Comparison of ENCODE assay signal across 11 cellular contexts in the genomic region with DNA sequence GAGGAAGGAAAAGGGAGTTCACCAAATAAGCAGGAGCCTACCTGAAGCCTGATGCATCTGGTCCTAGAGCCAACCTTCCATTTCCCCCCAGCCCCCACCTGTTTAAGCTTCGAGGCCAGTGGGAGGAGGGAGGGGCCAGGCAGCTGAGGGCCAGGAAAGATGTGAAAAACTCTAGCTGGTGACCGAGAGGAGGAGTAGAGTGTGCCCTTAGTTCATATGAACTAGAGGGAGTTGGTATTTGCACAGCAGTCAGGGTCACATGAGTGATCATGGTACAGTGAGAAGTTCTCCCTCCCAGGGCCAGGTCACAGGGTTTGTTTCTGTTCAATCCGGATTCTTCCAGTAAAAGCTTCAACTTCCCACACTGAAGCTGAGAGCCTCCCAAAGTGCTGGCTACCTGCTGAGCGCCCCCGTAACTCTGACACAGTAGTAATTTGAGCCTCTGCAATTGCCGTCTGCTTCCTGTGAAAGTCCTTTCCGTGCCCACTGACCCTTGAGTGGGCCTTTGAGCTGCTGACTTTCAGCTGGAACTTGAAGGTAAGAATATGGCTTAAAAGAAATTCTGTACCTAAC. TPM values are rescaled to one million over a fixed set of nuclear protein-coding genes. Genes with fewer than 3 reads are reported as not detected.
DNase-seq lines count a peak whose midpoint lies in the region; ATAC-seq and TF ChIP-seq lines count a peak whose summit lies in the region.
"Had no signal": no experiment of that assay in that cellular context is flagged by ENCODE, and none has a peak within 500 bp of the region (broad histone marks: within the 10 kb centered on the region; RNA-seq: fewer than 3 reads in every experiment).

Gene SULT1C2, plus strand, starts transcription at position 362 of the 573 bp plus-strand sequence. CDS start 4,773 bp downstream, outside the sequence.

- no peaks in the 10 kb centered on the region for H3K4me1 ChIP-seq in body of pancreas
- no peaks in the 10 kb centered on the region for H3K4me1 ChIP-seq in lower lobe of right lung

- H3K36me3 ChIP-seq in body of pancreas (replicated peaks in 1 of 2; ENCODE audit: insufficient read depth in 1 of 2, low read depth in 2 of 2) (no peaks in the 10 kb centered on the region), lower lobe of right lung (no peaks in the 10 kb centered on the region)

- ATAC-seq in body of pancreas, result peak; percentile 88
- peak; percentile 79 to 83 for ATAC-seq in lower lobe of right lung
- no peak for ATAC-seq in HG02973 (IDR thresholded peaks at IDR 0.05; ENCODE audit: unreplicated experiment)

- peak within 1 kb of the TSS in 3 of 4 donors; percentile 48 to 65 (median 59) for H3K27ac ChIP-seq in body of pancreas
- H3K27ac ChIP-seq in lower lobe of right lung, result no peak within 1 kb of the TSS

- intact Hi-C loops in body of pancreas (cut with DNase I), result no loop called here
- intact Hi-C loops in lower lobe of right lung (cut with DNase I), result no loop called here

- DNase-seq in COLO829 (ENCODE audit: low spot score), result peak; percentile 9
- peak; percentile 26 for DNase-seq in NCI-H1092 (lab: John Stamatoyannopoulos, UW)
- peak in 2 of 4 donors; percentile 20 to 51 for DNase-seq in body of pancreas
- no peak for DNase-seq in lower lobe of right lung
- DNase-seq in activated CD4-positive, CD25-positive, alpha-beta regulatory T cell treated with anti-CD3 and anti-CD28 coated beads, Interleukin-2, amount 50 U/mL, for 72 hours, result no peak
- no peak for DNase-seq in GOT3 (lab: John Stamatoyannopoulos, UW)
- DNase-seq in activated CD4-positive, alpha-beta T cell treated with anti-CD3 and anti-CD28 coated beads, Interleukin-2, amount 50 U/mL, for 4 hours, result no peak
- DNase-seq: C1 segment of cervical spinal cord had no signal

- TF ChIP-seq CTCF in body of pancreas (IDR thresholded peaks at IDR 0.05), result no peak
- TF ChIP-seq CTCF in lower lobe of right lung (IDR thresholded peaks at IDR 0.05), result no peak

- H3K9me3 ChIP-seq in body of pancreas, result no peaks in the 10 kb centered on the region
- H3K9me3 ChIP-seq in lower lobe of right lung, result no peaks in the 10 kb centered on the region

- H3K27me3 ChIP-seq in body of pancreas (no peaks in the 10 kb centered on the region), lower lobe of right lung (ENCODE audit: low read depth) (no peaks in the 10 kb centered on the region)

- H3K4me3 ChIP-seq in body of pancreas (no peak within 1 kb of the TSS), lower lobe of right lung (no peak within 1 kb of the TSS)

- 28 to 30% methylated on average over 7 of the region's 7 CpGs for WGBS in body of pancreas, 2 donors

- peak in 2 of 3 donors; percentile 26 to 32 for TF ChIP-seq POLR2A in body of pancreas (IDR thresholded peaks at IDR 0.05)

RNA-seq across cellular contexts. Expression of gene SULT1C2, which starts in this region (rescaled TPM):
- 10 to 100 TPM; 13.2 to 25.7 TPM for total RNA-seq in body of pancreas
- total RNA-seq in lower lobe of right lung, result 1.2 TPM
- total RNA-seq: mononuclear cell, OCI-LY7 had no signal

Comparison
In these comparisons a context has a peak if more than half of its experiments do, and no peak if none do; other contexts are left out.
1. DNase-seq: peak in COLO829 (single experiment) and NCI-H1092 (single experiment); none in lower lobe of right lung (single experiment), activated CD4-positive, CD25-positive, alpha-beta regulatory T cell treated with anti-CD3 and anti-CD28 coated beads, Interleukin-2, amount 50 U/mL, for 72 hours (single experiment), GOT3 (single experiment) and activated CD4-positive, alpha-beta T cell treated with anti-CD3 and anti-CD28 coated beads, Interleukin-2, amount 50 U/mL, for 4 hours (0 of 2).